ENCODE assay signal across 8 cellular contexts in genomic region chr14:73786942-73787759, GRCh38.
A peak's percentile ranks its signal among the peaks of the same experiment; 100 is the strongest.
DNase-seq lines count a peak whose midpoint lies in the region; ATAC-seq and TF ChIP-seq lines count a peak whose summit lies in the region.

No MANE protein-coding gene starts in this region.

- TF ChIP-seq POLR2A in esophagus squamous epithelium (IDR thresholded peaks at IDR 0.05): peak in 2 of 4 donors; percentile 76 to 80
- no peak for TF ChIP-seq POLR2A in testis (IDR thresholded peaks at IDR 0.05)

- H3K4me1 ChIP-seq in esophagus squamous epithelium: peaks cover 39 to 83% (median 40%) of the 10 kb centered on the region in 3 donors
- peaks cover 64% of the 10 kb centered on the region for H3K4me1 ChIP-seq in testis

- ATAC-seq in GM19463 (IDR thresholded peaks at IDR 0.05; ENCODE audit: unreplicated experiment) (peak; percentile 40), naive B cell (ENCODE audit: low read depth in 2 of 2) (peak; percentile 74 to 75)

- H3K27ac Mint-ChIP-seq in activated T-cell treated with anti-CD3 and anti-CD28 coated beads, Interleukin-2, amount 50 U/mL, for 24 hours: peak overlapping the region; percentile 98
- peak overlapping the region; percentile 66 to 99 (median 96) for H3K27ac Mint-ChIP-seq in naive B cell

- H3K36me3 ChIP-seq in esophagus squamous epithelium (no peaks in the 10 kb centered on the region), testis (ENCODE audit: low read depth, missing control alignments) (no peaks in the 10 kb centered on the region)

- peaks cover 61% of the 10 kb centered on the region for H3K4me1 Mint-ChIP-seq in activated T-cell treated with anti-CD3 and anti-CD28 coated beads, Interleukin-2, amount 50 U/mL, for 24 hours (ENCODE audit: low read depth)
- peaks cover 52 to 62% (median 57%) of the 10 kb centered on the region in 3 donors for H3K4me1 Mint-ChIP-seq in naive B cell

- TF ChIP-seq CTCF in C4-2B (conservative IDR thresholded peaks at IDR 0.05): no peak
- TF ChIP-seq CTCF in esophagus squamous epithelium (IDR thresholded peaks at IDR 0.05): no peak
- no peak for TF ChIP-seq CTCF in testis (IDR thresholded peaks at IDR 0.05)

- no peaks in the 10 kb centered on the region for H3K27me3 ChIP-seq in esophagus squamous epithelium
- H3K27me3 ChIP-seq in testis: no peaks in the 10 kb centered on the region

- intact Hi-C loops in esophagus squamous epithelium (cut with DNase I): no loop called here
- intact Hi-C loops in testis (cut with DNase I; ENCODE audit: low total_unique reads): no loop called here

- H3K9me3 ChIP-seq in esophagus squamous epithelium (no peaks in the 10 kb centered on the region), testis (no peaks in the 10 kb centered on the region)

- H3K4me3 ChIP-seq in esophagus squamous epithelium (peak overlapping the region; percentile 54 to 91 (median 73)), testis (peak overlapping the region; percentile 74 to 85)

- 0 to 3% methylated on average over 8 to 9 of the region's 87 CpGs for WGBS in esophagus squamous epithelium, 2 donors
- 0 to 1% methylated on average over 10 to 82 of the region's 87 CpGs for WGBS in testis, 2 donors

- DNase-seq in NAMALWA (ENCODE audit: low spot score): peak; percentile 55
- DNase-seq in activated T-cell treated with anti-CD3 and anti-CD28 coated beads, Interleukin-2, amount 50 U/mL, for 24 hours: peak; percentile 80
- no peak for DNase-seq in esophagus squamous epithelium (lab: John Stamatoyannopoulos, UW)
- DNase-seq in naive B cell: peak; percentile 73
- DNase-seq in testis: peak; percentile 76
- no peak for DNase-seq in NCI-H1092 (lab: John Stamatoyannopoulos, UW)

- H3K36me3 Mint-ChIP-seq in activated T-cell treated with anti-CD3 and anti-CD28 coated beads, Interleukin-2, amount 50 U/mL, for 24 hours (ENCODE audit: low read depth): peaks cover 20% of the 10 kb centered on the region
- no peaks in the 10 kb centered on the region for H3K36me3 Mint-ChIP-seq in naive B cell

- H3K27ac ChIP-seq in C4-2B (peak overlapping the region; percentile 97), esophagus squamous epithelium (peak overlapping the region; percentile 95 to 99 (median 98)), testis (peak overlapping the region; percentile 87 to 99)

- H3K4me3 Mint-ChIP-seq in activated T-cell treated with anti-CD3 and anti-CD28 coated beads, Interleukin-2, amount 50 U/mL, for 24 hours: peak overlapping the region; percentile 91
- peak overlapping the region; percentile 83 to 99 (median 96) for H3K4me3 Mint-ChIP-seq in naive B cell

- H3K9me3 Mint-ChIP-seq in activated T-cell treated with anti-CD3 and anti-CD28 coated beads, Interleukin-2, amount 50 U/mL, for 24 hours: no peaks in the 10 kb centered on the region
- H3K9me3 Mint-ChIP-seq in naive B cell: no peaks in the 10 kb centered on the region

- no peaks in the 10 kb centered on the region for H3K27me3 Mint-ChIP-seq in activated T-cell treated with anti-CD3 and anti-CD28 coated beads, Interleukin-2, amount 50 U/mL, for 24 hours
- no peaks in the 10 kb centered on the region for H3K27me3 Mint-ChIP-seq in naive B cell

Comparison
In these comparisons a context has a peak if more than half of its experiments do, and no peak if none do; other contexts are left out.
1. DNase-seq: peak in NAMALWA (single experiment), activated T-cell treated with anti-CD3 and anti-CD28 coated beads, Interleukin-2, amount 50 U/mL, for 24 hours (single experiment), naive B cell (single experiment) and testis (single experiment); none in esophagus squamous epithelium (single experiment) and NCI-H1092 (single experiment).
2. Peak in every context shown above with its lines, with median percentiles within 50 percentile points of each other: H3K27ac ChIP-seq.